In genomic region chr4:183397741-183398297, GRCh38 we compare ENCODE assay signal across 8 cellular contexts. TPM values are rescaled to one million over a fixed set of nuclear protein-coding genes. Genes with fewer than 3 reads are reported as not detected.
DNase-seq lines count a peak whose midpoint lies in the region; ATAC-seq and FAIRE-seq lines count a peak whose summit lies in the region.

No MANE protein-coding gene starts in this region.

- peak overlapping the region; percentile 28 for H3K27ac Mint-ChIP-seq in activated CD8-positive, alpha-beta T cell treated with anti-CD3 and anti-CD28 coated beads, Interleukin-2, amount 10 ng/mL, durations not matched to agents 7 days and 5 days
- peak overlapping the region in 2 of 6 donors; percentile 27 to 34 for H3K27ac Mint-ChIP-seq in immature natural killer cell
- peak overlapping the region; percentile 20 to 85 for H3K27ac Mint-ChIP-seq in stimulated activated naive CD8-positive, alpha-beta T cell treated with anti-CD3 and anti-CD28 coated beads, Interleukin-15, amount 100 ng/mL, for 72 hours

- no peak for ATAC-seq in activated CD8-positive, alpha-beta T cell treated with anti-CD3 and anti-CD28 coated beads, Interleukin-2, amount 10 ng/mL, durations not matched to agents 7 days and 5 days
- ATAC-seq in stimulated activated naive CD8-positive, alpha-beta T cell treated with anti-CD3 and anti-CD28 coated beads, Interleukin-15, amount 100 ng/mL, for 72 hours: no peak
- ATAC-seq in GM19328 (IDR thresholded peaks at IDR 0.05; ENCODE audit: unreplicated experiment): no peak

- H3K36me3 Mint-ChIP-seq in activated CD8-positive, alpha-beta T cell treated with anti-CD3 and anti-CD28 coated beads, Interleukin-2, amount 10 ng/mL, durations not matched to agents 7 days and 5 days (ENCODE audit: low read depth): no peaks in the 10 kb centered on the region
- no peaks in the 10 kb centered on the region for H3K36me3 Mint-ChIP-seq in immature natural killer cell

- peaks cover 31% of the 10 kb centered on the region for H3K4me1 Mint-ChIP-seq in activated CD8-positive, alpha-beta T cell treated with anti-CD3 and anti-CD28 coated beads, Interleukin-2, amount 10 ng/mL, durations not matched to agents 7 days and 5 days (ENCODE audit: low read depth)
- peaks cover 20 to 33% of the 10 kb centered on the region in 2 donors for H3K4me1 Mint-ChIP-seq in immature natural killer cell
- peaks cover 40% of the 10 kb centered on the region for H3K4me1 Mint-ChIP-seq in stimulated activated naive CD8-positive, alpha-beta T cell treated with anti-CD3 and anti-CD28 coated beads, Interleukin-15, amount 100 ng/mL, for 72 hours

- DNase-seq in DMS 273 (lab: John Stamatoyannopoulos, UW; ENCODE audit: unreplicated experiment) (peak; percentile 20), DMS 273 treated with DMSO at 0.1 percent for 48 hours (lab: John Stamatoyannopoulos, UW) (no peak), immature natural killer cell (no peak), frontal cortex (ENCODE audit: low spot score in 2 of 2) (no peak)
- no peak for DNase-seq in activated CD8-positive, alpha-beta T cell treated with anti-CD3 and anti-CD28 coated beads, Interleukin-2, amount 10 ng/mL, durations not matched to agents 7 days and 5 days
- no peak for DNase-seq in stimulated activated naive CD8-positive, alpha-beta T cell treated with anti-CD3 and anti-CD28 coated beads, Interleukin-15, amount 100 ng/mL, for 72 hours
- no peak for DNase-seq in stimulated activated CD4-positive, alpha-beta T cell treated with anti-CD3 and anti-CD28 coated beads, Interleukin-2, amount 100 ng/mL, for 24 hours

- H3K9me3 Mint-ChIP-seq in activated CD8-positive, alpha-beta T cell treated with anti-CD3 and anti-CD28 coated beads, Interleukin-2, amount 10 ng/mL, durations not matched to agents 7 days and 5 days (ENCODE audit: insufficient read depth): no peaks in the 10 kb centered on the region
- H3K9me3 Mint-ChIP-seq in immature natural killer cell: no peaks in the 10 kb centered on the region
- H3K9me3 Mint-ChIP-seq in stimulated activated naive CD8-positive, alpha-beta T cell treated with anti-CD3 and anti-CD28 coated beads, Interleukin-15, amount 100 ng/mL, for 72 hours: no peaks in the 10 kb centered on the region

- peak overlapping the region; percentile 77 for H3K4me3 Mint-ChIP-seq in activated CD8-positive, alpha-beta T cell treated with anti-CD3 and anti-CD28 coated beads, Interleukin-2, amount 10 ng/mL, durations not matched to agents 7 days and 5 days
- peak overlapping the region; percentile 85 to 96 (median 92) for H3K4me3 Mint-ChIP-seq in immature natural killer cell
- H3K4me3 Mint-ChIP-seq in stimulated activated naive CD8-positive, alpha-beta T cell treated with anti-CD3 and anti-CD28 coated beads, Interleukin-15, amount 100 ng/mL, for 72 hours: peak overlapping the region; percentile 86 to 87

- POLR2A ChIA-PET in activated CD8-positive, alpha-beta T cell treated with anti-CD3 and anti-CD28 coated beads, Interleukin-2, amount 10 ng/mL, durations not matched to agents 7 days and 5 days (lab: Charles Lee): no interaction called here

- FAIRE-seq in frontal cortex (lab: Jason Lieb, UNC): no peak

- CTCF ChIA-PET in activated CD8-positive, alpha-beta T cell treated with anti-CD3 and anti-CD28 coated beads, Interleukin-2, amount 10 ng/mL, durations not matched to agents 7 days and 5 days (lab: Charles Lee): interaction anchor here (0.6 to 1.5 kb wide), 7 partner anchors 10 to 479 kb away, joined by 3 to 6 read pairs (median 3); no protein-coding TSS in a partner anchor

- peaks cover 22% of the 10 kb centered on the region for H3K27me3 Mint-ChIP-seq in activated CD8-positive, alpha-beta T cell treated with anti-CD3 and anti-CD28 coated beads, Interleukin-2, amount 10 ng/mL, durations not matched to agents 7 days and 5 days (ENCODE audit: low read depth)
- H3K27me3 Mint-ChIP-seq in immature natural killer cell (ENCODE audit: low read depth in 3 of 3): peaks cover 6 to 15% (median 10%) of the 10 kb centered on the region in 3 donors
- peaks cover 7% of the 10 kb centered on the region for H3K27me3 Mint-ChIP-seq in stimulated activated naive CD8-positive, alpha-beta T cell treated with anti-CD3 and anti-CD28 coated beads, Interleukin-15, amount 100 ng/mL, for 72 hours

RNA-seq across cellular contexts. Expression of gene CDKN2AIP, which starts 46.6 kb away (rescaled TPM):
- 10 to 100 TPM; 27.6 to 30.2 TPM for total RNA-seq in activated CD8-positive, alpha-beta T cell treated with anti-CD3 and anti-CD28 coated beads, Interleukin-2, amount 10 ng/mL, durations not matched to agents 7 days and 5 days
- polyA plus RNA-seq in immature natural killer cell: 10 to 100 TPM; 10.7 to 41.3 (median 28.8) TPM
- 25.3 TPM for total RNA-seq in frontal cortex
